ENCODE assay signal across 8 cellular contexts in genomic region chr14:63896278-63896720, GRCh38. TPM values are rescaled to one million over a fixed set of nuclear protein-coding genes. Genes with fewer than 3 reads are reported as not detected.
DNase-seq lines count a peak whose midpoint lies in the region; ATAC-seq and TF ChIP-seq lines count a peak whose summit lies in the region.

No MANE protein-coding gene starts in this region.

- H3K9ac ChIP-seq in SK-N-SH: no peak overlapping the region

- TF ChIP-seq EP300 in SK-N-SH (IDR thresholded peaks at IDR 0.05; ENCODE audit: borderline replicate concordance in 1 of 2, low read depth in 1 of 2, low read length in 1 of 2): peak in 1 of 2 experiments; percentile 41; a peak in 1 of 4 replicates

- H3K4me1 ChIP-seq in HAP-1 (peaks cover 20% of the 10 kb centered on the region), SK-N-SH (ENCODE audit: control insufficient read depth in 1 of 2, insufficient read depth in 2 of 2, low read depth in 1 of 2, low read length in 1 of 2) (peaks cover 10 to 31% of the 10 kb centered on the region in 2 experiments), left ventricle myocardium inferior (peaks cover 94% of the 10 kb centered on the region)

- H3F3A ChIP-seq in SK-N-SH (replicated peaks; ENCODE audit: insufficient read depth): peaks cover 45% of the 10 kb centered on the region

- no peak for ATAC-seq in HG02884 (IDR thresholded peaks at IDR 0.05; ENCODE audit: unreplicated experiment)
- ATAC-seq in GM21529 (IDR thresholded peaks at IDR 0.05; ENCODE audit: unreplicated experiment): no peak
- no peak for ATAC-seq in GM19463 (IDR thresholded peaks at IDR 0.05; ENCODE audit: unreplicated experiment)
- ATAC-seq in GM21515 (IDR thresholded peaks at IDR 0.05; ENCODE audit: unreplicated experiment): no peak

- peak overlapping the region; percentile 69 for H3K4me2 ChIP-seq in SK-N-SH

- in situ Hi-C loops in HAP-1 (cut with MboI; ENCODE audit: low sequenced_read_pairs): no loop called here

- H3K4me3 ChIP-seq in HAP-1 (no peak overlapping the region), SK-N-SH (ENCODE audit: low read depth in 2 of 2, low read length in 1 of 2) (0 out of 4 replicates have a peak overlapping the region, but pooled peaks of 1 of the 2 experiments have one; percentile 4), left ventricle myocardium inferior (no peak overlapping the region), skin epidermis (no peak overlapping the region)

- intact Hi-C loops in left ventricle myocardium inferior (cut with micrococcal nuclease): no loop called here

- peak overlapping the region; percentile 78 to 80 for H3K27ac ChIP-seq in SK-N-SH (ENCODE audit: low read depth in 2 of 2, low read length in 1 of 2)
- H3K27ac ChIP-seq in left ventricle myocardium inferior (replicated peaks): peak overlapping the region; percentile 83
- peak overlapping the region in 15 of 21 experiments; percentile 2 to 71 (median 32) for H3K27ac ChIP-seq in skin epidermis

- H3K27me3 ChIP-seq in HAP-1 (ENCODE audit: low read depth): no peaks in the 10 kb centered on the region
- no peaks in the 10 kb centered on the region for H3K27me3 ChIP-seq in SK-N-SH (ENCODE audit: insufficient read depth)
- H3K27me3 ChIP-seq in left ventricle myocardium inferior (ENCODE audit: low read depth): no peaks in the 10 kb centered on the region

- CTCF ChIA-PET in SK-N-SH (lab: Yijun Ruan, JAX): no interaction called here

- no peaks in the 10 kb centered on the region for H3K9me3 ChIP-seq in HAP-1
- no peaks in the 10 kb centered on the region for H3K9me3 ChIP-seq in SK-N-SH
- H3K9me3 ChIP-seq in left ventricle myocardium inferior (replicated peaks): no peaks in the 10 kb centered on the region

- no peaks in the 10 kb centered on the region for H3K9me2 ChIP-seq in SK-N-SH

- peaks cover 3% of the 10 kb centered on the region; the same call in 1 of the 2 replicates for H3K79me2 ChIP-seq in SK-N-SH (ENCODE audit: insufficient read depth)

- TF ChIP-seq RAD21 in SK-N-SH (IDR thresholded peaks at IDR 0.05; ENCODE audit: low read length): no peak

- TF ChIP-seq CTCF in SK-N-SH (IDR thresholded peaks at IDR 0.05): no peak
- no peak for TF ChIP-seq CTCF in left ventricle myocardium inferior (IDR thresholded peaks at IDR 0.05; ENCODE audit: borderline replicate concordance)

- 12% methylated on average over 4 of the region's 4 CpGs for WGBS in SK-N-SH (ENCODE audit: low lambda C conversion rate)

- DNase-seq in HAP-1 (ENCODE audit: low spot score in 2 of 2) (peak; percentile 87 to 90), SK-N-SH (peak; percentile 34), left ventricle myocardium inferior (peak; percentile 49)

- POLR2A ChIA-PET in SK-N-SH (lab: Yijun Ruan, JAX): no interaction called here

- H3K36me3 ChIP-seq in HAP-1 (replicated peaks): no peaks in the 10 kb centered on the region
- no peaks in the 10 kb centered on the region for H3K36me3 ChIP-seq in SK-N-SH (replicated peaks in 1 of 2; ENCODE audit: control insufficient read depth in 1 of 2, insufficient read depth in 2 of 2, low read length in 1 of 2)
- no peaks in the 10 kb centered on the region for H3K36me3 ChIP-seq in left ventricle myocardium inferior

- H4K20me1 ChIP-seq in SK-N-SH (ENCODE audit: insufficient read depth): no peaks in the 10 kb centered on the region

- peak overlapping the region; percentile 25 for H2AFZ ChIP-seq in SK-N-SH (ENCODE audit: low read depth)

TF ChIP-seq in SK-N-SH, 30 proteins besides CTCF, POLR2A, EP300 and RAD21 (continues in another document):
- TF ChIP-seq TAF1 (IDR thresholded peaks at IDR 0.05; ENCODE audit: borderline replicate concordance, low read depth, low read length) (no peak), MAX (IDR thresholded peaks at IDR 0.05; ENCODE audit: low read depth) (no peak), RCOR1 (IDR thresholded peaks at IDR 0.05; ENCODE audit: low read length) (no peak), POLR2AphosphoS5 (IDR thresholded peaks at IDR 0.05; ENCODE audit: low read depth, low read length) (peak; percentile 39; the same call in 1 of the 2 replicates), TEAD4 (IDR thresholded peaks at IDR 0.05; ENCODE audit: borderline replicate concordance, insufficient read depth) (peak; percentile 67; the same call in 1 of the 2 replicates), CHD2 (IDR thresholded peaks at IDR 0.05; ENCODE audit: low read length, partially characterized antibody) (no peak), PBX3 (IDR thresholded peaks at IDR 0.05) (peak; percentile 53; the same call in 1 of the 2 replicates), ELF1 (IDR thresholded peaks at IDR 0.05) (no peak), USF2 (IDR thresholded peaks at IDR 0.05; ENCODE audit: borderline replicate concordance, low read depth, low read length) (no peak), GABPA (IDR thresholded peaks at IDR 0.05; ENCODE audit: low read depth) (no peak), MXI1 (IDR thresholded peaks at IDR 0.05; ENCODE audit: low read depth, low read length) (no peak), MEF2A (IDR thresholded peaks at IDR 0.05; ENCODE audit: borderline replicate concordance, low read depth) (no peak), FOSL2 (IDR thresholded peaks at IDR 0.05; ENCODE audit: borderline replicate concordance, low read depth) (no peak; the same call in 1 of the 2 replicates), FOXJ3 (CRISPR knock-in tag; IDR thresholded peaks at IDR 0.05) (no peak), GATA2 (CRISPR knock-in tag; IDR thresholded peaks at IDR 0.05) (no peak), NFIC (IDR thresholded peaks at IDR 0.05; ENCODE audit: borderline replicate concordance) (peak; percentile 94), TCF12 (IDR thresholded peaks at IDR 0.05) (peak; percentile 81), RXRA (IDR thresholded peaks at IDR 0.05; ENCODE audit: borderline replicate concordance, low read depth) (no peak), IRF3 (IDR thresholded peaks at IDR 0.05; ENCODE audit: low read depth, low read length) (no peak), REST (IDR thresholded peaks at IDR 0.05; ENCODE audit: low read depth, low read length) (no peak), JUND (IDR thresholded peaks at IDR 0.05) (peak; percentile 7; the same call in 1 of the 2 replicates), NRF1 (IDR thresholded peaks at IDR 0.05; ENCODE audit: low read depth, low read length) (no peak), YY1 (IDR thresholded peaks at IDR 0.05; ENCODE audit: low read depth) (no peak)

RNA-seq across cellular contexts. Expression of gene SYNE2, which starts 43.5 kb away (rescaled TPM):
- polyA plus RNA-seq in SK-N-SH (2012; rRNA removed): 6.5 and 7.1 TPM in 2 replicates
- 3.6 and 4.7 TPM in 2 replicates for polyA plus RNA-seq in SK-N-SH (2012; cell fraction: cytosol; rRNA removed)
- 18.8 and 21.3 TPM in 2 replicates for polyA plus RNA-seq in SK-N-SH (2012; cell fraction: nucleus; rRNA removed)
- 186 TPM for total RNA-seq in left ventricle myocardium inferior

Comparison
In these comparisons a context has a peak if more than half of its experiments do, and no peak if none do; other contexts are left out.
1. DNase-seq: peak in every context shown above with its lines; median percentile 88 in HAP-1; 49 in left ventricle myocardium inferior; 34 in SK-N-SH.
2. H3K27ac ChIP-seq: peak in every context shown above with its lines; median percentile 83 in left ventricle myocardium inferior; 79 in SK-N-SH; 32 in skin epidermis.